ENCODE assay signal across 8 cellular contexts in the genomic region with DNA sequence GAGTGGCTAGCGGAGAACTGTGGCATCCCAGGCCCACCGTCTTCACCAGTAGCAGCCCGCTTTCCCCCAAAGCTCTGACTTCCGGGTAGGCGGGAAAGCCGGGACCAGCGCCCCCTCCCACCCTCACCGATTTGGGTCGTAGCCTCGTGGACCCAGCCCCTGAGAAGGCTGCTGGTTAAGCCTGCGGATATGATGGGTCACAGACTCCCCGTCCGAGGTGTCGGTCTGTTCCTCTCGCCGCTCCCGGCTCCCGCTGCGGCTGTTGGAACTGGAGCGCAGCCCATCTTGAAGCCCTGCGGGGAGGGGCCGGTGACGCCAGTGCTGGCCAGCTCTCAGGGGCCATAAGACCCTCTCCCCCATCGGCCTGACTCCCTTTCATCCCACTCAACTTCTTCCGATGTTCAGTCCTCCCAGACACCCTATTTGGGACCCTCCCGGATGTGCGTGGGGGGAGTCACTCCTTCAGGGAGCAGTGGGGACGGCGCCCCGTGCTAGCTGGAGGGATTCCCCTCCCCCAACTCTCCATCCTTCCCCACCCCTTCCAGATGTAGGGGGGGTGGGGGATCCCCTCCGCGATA. TPM values are rescaled to one million over a fixed set of nuclear protein-coding genes. Genes with fewer than 3 reads are reported as not detected.
A peak's percentile ranks its signal among the peaks of the same experiment; 100 is the strongest.
DNase-seq lines count a peak whose midpoint lies in the region; ATAC-seq and TF ChIP-seq lines count a peak whose summit lies in the region.

No MANE protein-coding gene starts in this region.

- H3K4me3 ChIP-seq in Peyer's patch (peak overlapping the region; percentile 80 to 96 (median 94)), choroid plexus epithelial cell (ENCODE audit: low read depth, low read length) (peak overlapping the region; percentile 97)

- ATAC-seq in left colon (peak; percentile 8), HG03139 (IDR thresholded peaks at IDR 0.05; ENCODE audit: unreplicated experiment) (no peak)
- ATAC-seq in stimulated activated memory B cell treated with anti-CD40 and anti-IgM and Interleukin-4, amounts not matched to agents 10 μg/mL and 1 μg/mL and 100 μg/mL, for 72 hours: no peak

- no peaks in the 10 kb centered on the region for H3K27me3 Mint-ChIP-seq in stimulated activated memory B cell treated with anti-CD40 and anti-IgM and Interleukin-4, amounts not matched to agents 10 μg/mL and 1 μg/mL and 100 μg/mL, for 72 hours

- peak overlapping the region; percentile 97 for H3K27ac Mint-ChIP-seq in stimulated activated memory B cell treated with anti-CD40 and anti-IgM and Interleukin-4, amounts not matched to agents 10 μg/mL and 1 μg/mL and 100 μg/mL, for 72 hours

- peak; percentile 15 for DNase-seq in activated T-cell treated with anti-CD3 and anti-CD28 coated beads for 48 hours (ENCODE audit: low read depth)
- no peak for DNase-seq in activated T-cell treated with anti-CD3 and anti-CD28 coated beads for 4 hours
- peak; percentile 33 to 61 (median 61) for DNase-seq in Peyer's patch
- peak; percentile 53 for DNase-seq in choroid plexus epithelial cell (ENCODE audit: low read depth)
- peak in 1 of 2 donors; percentile 65 for DNase-seq in left colon
- DNase-seq in NCI-H1048 (lab: John Stamatoyannopoulos, UW): no peak

- H3K4me1 Mint-ChIP-seq in stimulated activated memory B cell treated with anti-CD40 and anti-IgM and Interleukin-4, amounts not matched to agents 10 μg/mL and 1 μg/mL and 100 μg/mL, for 72 hours: peaks cover 39% of the 10 kb centered on the region

- peaks cover 4 to 20% (median 8%) of the 10 kb centered on the region in 4 donors for H3K4me1 ChIP-seq in Peyer's patch

- intact Hi-C loops in left colon (cut with DNase I, micrococcal nuclease): no loop called here

- H3K27ac ChIP-seq in Peyer's patch: peak overlapping the region; percentile 97 to 99 (median 98)

- no peak for TF ChIP-seq CTCF in Peyer's patch (IDR thresholded peaks at IDR 0.05)
- TF ChIP-seq CTCF in choroid plexus epithelial cell (conservative IDR thresholded peaks at IDR 0.05; ENCODE audit: low read depth, low read length): no peak

- H3K9me3 Mint-ChIP-seq in stimulated activated memory B cell treated with anti-CD40 and anti-IgM and Interleukin-4, amounts not matched to agents 10 μg/mL and 1 μg/mL and 100 μg/mL, for 72 hours: no peaks in the 10 kb centered on the region

- H3K36me3 Mint-ChIP-seq in stimulated activated memory B cell treated with anti-CD40 and anti-IgM and Interleukin-4, amounts not matched to agents 10 μg/mL and 1 μg/mL and 100 μg/mL, for 72 hours: peaks cover 42% of the 10 kb centered on the region

- H3K36me3 ChIP-seq in Peyer's patch: peaks cover 0 to 35% (median 0%) of the 10 kb centered on the region in 3 donors

- no peaks in the 10 kb centered on the region for H3K9me3 ChIP-seq in Peyer's patch

- no peak for TF ChIP-seq POLR2A in Peyer's patch (IDR thresholded peaks at IDR 0.05)

- peak overlapping the region; percentile 97 for H3K4me3 Mint-ChIP-seq in stimulated activated memory B cell treated with anti-CD40 and anti-IgM and Interleukin-4, amounts not matched to agents 10 μg/mL and 1 μg/mL and 100 μg/mL, for 72 hours

- no peaks in the 10 kb centered on the region for H3K27me3 ChIP-seq in Peyer's patch

RNA-seq across cellular contexts. Expression of gene GNL1, which starts 0.8 kb away (rescaled TPM):
- total RNA-seq in Peyer's patch: 10 to 100 TPM; 26.6 to 40.4 (median 33.8) TPM
- 10 to 100 TPM; 42.6 to 43.8 TPM for total RNA-seq in left colon

RNA-seq across cellular contexts. Expression of gene PRR3, which starts 1.6 kb away (rescaled TPM):
- total RNA-seq in Peyer's patch (1 to 10 TPM; 1.7 to 9.0 (median 4.8) TPM), left colon (1 to 10 TPM; 4.2 to 4.7 TPM)

RNA-seq across cellular contexts. Expression of gene ABCF1, which starts 15.7 kb away (rescaled TPM):
- 100 to 1,000 TPM in 1 of 4 donors, 10 to 100 TPM in 3; 38.6 to 328 (median 45.2) TPM for total RNA-seq in Peyer's patch
- 10 to 100 TPM; 41.7 to 52.0 TPM for total RNA-seq in left colon

Comparison
In these comparisons a context has a peak if more than half of its experiments do, and no peak if none do; other contexts are left out.
1. DNase-seq: peak in activated T-cell treated with anti-CD3 and anti-CD28 coated beads for 48 hours (single experiment), Peyer's patch (3 of 3) and choroid plexus epithelial cell (single experiment); none in activated T-cell treated with anti-CD3 and anti-CD28 coated beads for 4 hours (single experiment) and NCI-H1048 (single experiment).